Comparison of ENCODE assay signal across 9 cellular contexts in the genomic region with DNA sequence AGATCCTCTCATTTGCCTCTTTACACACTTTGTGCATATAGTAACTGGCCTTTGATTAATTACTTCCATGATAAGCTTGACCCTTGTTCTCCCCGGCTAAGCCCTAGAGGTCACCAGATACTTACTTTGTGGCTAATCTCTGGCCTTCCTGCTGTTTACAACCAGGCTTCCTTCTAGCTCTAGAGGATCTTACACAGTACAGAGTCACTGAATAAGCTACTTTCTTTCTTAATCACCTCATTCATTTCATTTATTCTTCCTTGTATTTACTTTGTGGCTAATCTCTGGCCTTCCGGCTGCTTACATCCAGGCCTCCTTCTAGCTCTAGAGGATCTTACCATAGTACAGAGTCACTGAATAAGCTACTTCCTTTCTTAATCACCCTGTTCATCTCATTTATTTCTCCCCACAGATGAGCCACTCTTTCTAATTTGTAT.
DNase-seq lines count a peak whose midpoint lies in the region; ATAC-seq and TF ChIP-seq lines count a peak whose summit lies in the region.
"Had no signal": no experiment of that assay in that cellular context is flagged by ENCODE, and none has a peak within 500 bp of the region (broad histone marks: within the 10 kb centered on the region; RNA-seq: fewer than 3 reads in every experiment).

No MANE protein-coding gene starts in this region.

- H3K4me3 Mint-ChIP-seq in CD8-positive, alpha-beta memory T cell, result no peak overlapping the region
- H3K4me3 Mint-ChIP-seq: brain had no signal

- H3K36me3 ChIP-seq in lung (ENCODE audit: control insufficient read depth in 2 of 2, insufficient read depth in 2 of 2, low read length in 2 of 2), result no peaks in the 10 kb centered on the region
- H3K36me3 ChIP-seq in CD8-positive, alpha-beta memory T cell (ENCODE audit: insufficient read depth, low read length), result no peaks in the 10 kb centered on the region

- WGBS in lung, 2 donors, result 38 to 61% methylated on average over 2 of the region's 2 CpGs

- H3K4me1 ChIP-seq in lung (ENCODE audit: control insufficient read depth in 2 of 2, insufficient read depth in 2 of 2, low read length in 2 of 2), result peaks cover 0 to 7% of the 10 kb centered on the region in 2 donors
- no peaks in the 10 kb centered on the region for H3K4me1 ChIP-seq in CD8-positive, alpha-beta memory T cell (ENCODE audit: insufficient read depth, low read length)

- CTCF ChIA-PET in CD8-positive, alpha-beta memory T cell (lab: Charles Lee), result no interaction called here

- H3K27ac ChIP-seq in C4-2B (no peak overlapping the region), lung (ENCODE audit: low read depth in 1 of 2, low read length in 1 of 2) (no peak overlapping the region)
- no peak overlapping the region for H3K27ac ChIP-seq in CD8-positive, alpha-beta memory T cell (ENCODE audit: low read depth, low read length)

- H3K36me3 Mint-ChIP-seq in CD8-positive, alpha-beta memory T cell, result no peaks in the 10 kb centered on the region
- H3K36me3 Mint-ChIP-seq: brain had no signal

- POLR2A ChIA-PET in CD8-positive, alpha-beta memory T cell (lab: Charles Lee), result no interaction called here

- H3K4me3 ChIP-seq in lung, result no peak overlapping the region
- H3K4me3 ChIP-seq in CD8-positive, alpha-beta memory T cell (ENCODE audit: low read length), result no peak overlapping the region

- peaks cover 5 to 33% of the 10 kb centered on the region in 2 donors for H3K27me3 Mint-ChIP-seq in CD8-positive, alpha-beta memory T cell
- H3K27me3 Mint-ChIP-seq: brain had no signal

- H3K9me3 Mint-ChIP-seq in CD8-positive, alpha-beta memory T cell, result no peaks in the 10 kb centered on the region

- DNase-seq in LoVo (ENCODE audit: low spot score) (peak; percentile 25), cerebellar cortex (ENCODE audit: low spot score) (peak; percentile 27), lung (ENCODE audit: low spot score) (no peak), NCI-H187 (lab: John Stamatoyannopoulos, UW) (no peak), activated gamma-delta T cell (lab: John Stamatoyannopoulos, UW) (no peak)
- DNase-seq in CD8-positive, alpha-beta memory T cell, result no peak

- no peaks in the 10 kb centered on the region for H3K4me1 Mint-ChIP-seq in CD8-positive, alpha-beta memory T cell
- H3K4me1 Mint-ChIP-seq: brain had no signal

- ATAC-seq in lung (ENCODE audit: insufficient read depth, low FRiP score), result peak; percentile 53
- no peak for ATAC-seq in GM18867 (IDR thresholded peaks at IDR 0.05; ENCODE audit: unreplicated experiment)

- no peaks in the 10 kb centered on the region for H3K27me3 ChIP-seq in lung (ENCODE audit: control insufficient read depth, insufficient read depth)
- H3K27me3 ChIP-seq in CD8-positive, alpha-beta memory T cell (ENCODE audit: insufficient read depth, low read length, poor library complexity, severe bottlenecking), result peaks cover 5% of the 10 kb centered on the region

- TF ChIP-seq CTCF in C4-2B (conservative IDR thresholded peaks at IDR 0.05) (peak; percentile 33), lung (IDR thresholded peaks at IDR 0.05; ENCODE audit: control extremely low read depth, extremely low read depth) (peak; percentile 15)

- no peak overlapping the region for H3K27ac Mint-ChIP-seq in CD8-positive, alpha-beta memory T cell
- H3K27ac Mint-ChIP-seq: brain had no signal

- H3K9me3 ChIP-seq in lung (ENCODE audit: control insufficient read depth in 2 of 2, insufficient read depth in 1 of 2, low read length in 1 of 2), result no peaks in the 10 kb centered on the region
- no peaks in the 10 kb centered on the region for H3K9me3 ChIP-seq in CD8-positive, alpha-beta memory T cell (ENCODE audit: low read length)

Comparison
In these comparisons a context has a peak if more than half of its experiments do, and no peak if none do; other contexts are left out.
1. DNase-seq: peak in LoVo (single experiment) and cerebellar cortex (single experiment); none in lung (single experiment), CD8-positive, alpha-beta memory T cell (0 of 5), NCI-H187 (0 of 2) and activated gamma-delta T cell (single experiment).